ENCODE assay signal across 11 cellular contexts in the genomic region with DNA sequence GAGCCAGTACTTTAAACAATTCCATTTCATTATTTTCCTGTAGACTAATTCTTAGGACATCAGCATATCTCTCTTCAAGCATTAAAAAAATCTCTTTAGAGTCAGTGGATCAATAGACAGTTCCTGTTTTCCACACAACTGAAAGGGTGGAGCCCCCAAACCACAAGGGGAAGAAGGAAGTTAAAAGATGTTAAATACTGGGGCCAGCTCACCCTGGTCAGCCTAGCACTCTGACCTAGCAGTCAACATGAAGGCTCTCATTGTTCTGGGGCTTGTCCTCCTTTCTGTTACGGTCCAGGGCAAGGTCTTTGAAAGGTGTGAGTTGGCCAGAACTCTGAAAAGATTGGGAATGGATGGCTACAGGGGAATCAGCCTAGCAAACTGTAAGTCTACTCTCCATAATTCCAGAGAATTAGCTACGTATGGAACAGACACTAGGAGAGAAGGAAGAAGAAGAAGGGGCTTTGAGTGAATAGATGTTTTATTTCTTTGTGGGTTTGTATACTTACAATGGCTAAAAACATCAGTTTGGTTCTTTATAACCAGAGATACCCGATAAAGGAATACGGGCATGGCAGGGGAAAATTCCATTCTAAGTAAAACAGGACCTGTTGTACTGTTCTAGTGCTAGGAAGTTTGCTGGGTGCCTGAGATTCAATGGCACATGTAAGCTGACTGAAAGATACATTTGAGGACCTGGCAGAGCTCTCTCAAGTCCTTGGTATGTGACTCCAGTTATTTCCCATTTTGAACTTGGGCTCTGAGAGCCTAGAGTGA. TPM values are rescaled to one million over a fixed set of nuclear protein-coding genes. Genes with fewer than 3 reads are reported as not detected.
A peak's percentile ranks its signal among the peaks of the same experiment; 100 is the strongest.
DNase-seq lines count a peak whose midpoint lies in the region; ATAC-seq and TF ChIP-seq lines count a peak whose summit lies in the region.
"Had no signal": no experiment of that assay in that cellular context is flagged by ENCODE, and none has a peak within 500 bp of the region (broad histone marks: within the 10 kb centered on the region; RNA-seq: fewer than 3 reads in every experiment).

Gene LYZ, plus strand, starts transcription at position 220 of the 777 bp plus-strand sequence. Its CDS starts 28 bp downstream, at position 248.

- peaks cover 0 to 2% (median 0%) of the 10 kb centered on the region in 7 donors for H3K9me3 Mint-ChIP-seq in CD14-positive monocyte
- H3K9me3 Mint-ChIP-seq: activated T-cell treated with anti-CD3 and anti-CD28 coated beads, Interleukin-2, amount 50 U/mL, for 72 hours had no signal

- no peaks in the 10 kb centered on the region for H3K9me3 ChIP-seq in heart right ventricle

- H3K4me3 Mint-ChIP-seq in CD14-positive monocyte, result peak within 1 kb of the TSS; percentile 99 to 100
- H3K4me3 Mint-ChIP-seq: activated T-cell treated with anti-CD3 and anti-CD28 coated beads, Interleukin-2, amount 50 U/mL, for 72 hours had no signal

- H3K4me1 Mint-ChIP-seq in CD14-positive monocyte, result peaks cover 52% of the 10 kb centered on the region

- H3K27me3 ChIP-seq in heart right ventricle, result no peaks in the 10 kb centered on the region

- peak within 1 kb of the TSS in 1 of 10 donors; percentile 88 for H3K27ac ChIP-seq in heart right ventricle
- H3K27ac ChIP-seq: parathyroid adenoma had no signal

- TF ChIP-seq CTCF in CD14-positive monocyte (IDR thresholded peaks at IDR 0.05) (no peak), heart right ventricle (IDR thresholded peaks at IDR 0.05) (no peak)

- WGBS in heart right ventricle, 2 donors, result 78 to 86% methylated on average over 4 of the region's 4 CpGs

- H3K4me1 ChIP-seq in heart right ventricle, result peaks cover 0 to 28% (median 0%) of the 10 kb centered on the region in 9 donors
- H3K4me1 ChIP-seq: parathyroid adenoma had no signal

- intact Hi-C loops in CD14-positive monocyte (cut with micrococcal nuclease) (loop anchor here in 1 of 2 donors (5.0 kb wide), 1 partner anchor 56 kb away; no protein-coding TSS in a partner anchor), heart right ventricle (cut with DNase I) (no loop called here), posterior vena cava (cut with DNase I) (no loop called here)

- H3K27me3 Mint-ChIP-seq in CD14-positive monocyte (ENCODE audit: low read depth in 3 of 3), result no peaks in the 10 kb centered on the region

- H3K4me3 ChIP-seq in heart right ventricle, result peak within 1 kb of the TSS in 5 of 10 donors; percentile 10 to 58 (median 17)

- H3K27ac Mint-ChIP-seq in CD14-positive monocyte, result peak within 1 kb of the TSS; percentile 85 to 98 (median 97)
- H3K27ac Mint-ChIP-seq: activated T-cell treated with anti-CD3 and anti-CD28 coated beads, Interleukin-2, amount 50 U/mL, for 72 hours had no signal

- H3K36me3 ChIP-seq in heart right ventricle, result peaks cover 0 to 14% (median 0%) of the 10 kb centered on the region in 9 donors

- ATAC-seq in heart right ventricle (peak in 7 of 8 donors; percentile 63 to 86 (median 74)), GM21717 (IDR thresholded peaks at IDR 0.05; ENCODE audit: unreplicated experiment) (no peak), GM18517 (IDR thresholded peaks at IDR 0.05; ENCODE audit: unreplicated experiment) (no peak)
- ATAC-seq: activated T-cell treated with anti-CD3 and anti-CD28 coated beads, Interleukin-2, amount 50 U/mL, for 72 hours had no signal

- DNase-seq in CD14-positive monocyte (ENCODE audit: low spot score), result peak; percentile 79
- DNase-seq in OCI-M1 (lab: John Stamatoyannopoulos, UW), result peak; percentile 85
- peak in 1 of 2 donors; percentile 10 for DNase-seq in heart right ventricle
- no peak for DNase-seq in posterior vena cava (ENCODE audit: low spot score)
- no peak for DNase-seq in AG20443 (ENCODE audit: low spot score)
- DNase-seq in NCI-H510A treated with DMSO at 0.1 percent for 48 hours (lab: John Stamatoyannopoulos, UW), result no peak
- DNase-seq: activated T-cell treated with anti-CD3 and anti-CD28 coated beads, Interleukin-2, amount 50 U/mL, for 72 hours; GOT3 had no signal

- H3K36me3 Mint-ChIP-seq in CD14-positive monocyte, result peaks cover 15 to 31% of the 10 kb centered on the region in 2 donors

RNA-seq across cellular contexts. Expression of gene LYZ, which starts in this region (rescaled TPM):
- polyA plus RNA-seq in CD14-positive monocyte (over 10,000 TPM; 13,865 to 46,644 TPM), heart right ventricle (10 to 100 TPM in 1 of 2 donors, 1 to 10 TPM in 1; 6.3 to 11.7 TPM)
- total RNA-seq in heart right ventricle (100 to 1,000 TPM in 1 of 10 donors, 10 to 100 TPM in 6, 1 to 10 TPM in 3; 5.6 to 295 (median 14.1) TPM), posterior vena cava (10 to 100 TPM; 20.7 to 50.3 TPM)

Comparison
In these comparisons a context has a peak if more than half of its experiments do, and no peak if none do; other contexts are left out.
1. RNA of gene LYZ (polyA plus RNA-seq): 13,865 to 46,644 TPM in CD14-positive monocyte; 6.3 to 11.7 TPM in heart right ventricle; every median in the first group is over 1,000 times any median in the second.
2. DNase-seq: peak in CD14-positive monocyte (single experiment) and OCI-M1 (single experiment); none in posterior vena cava (single experiment), AG20443 (single experiment) and NCI-H510A treated with DMSO at 0.1 percent for 48 hours (single experiment).
3. ATAC-seq: peak in heart right ventricle (7 of 8); none in GM21717 (single experiment) and GM18517 (single experiment).